ENCODE assay signal across 9 cellular contexts in genomic region chr2:263022-263738, GRCh38. TPM values are rescaled to one million over a fixed set of nuclear protein-coding genes. Genes with fewer than 3 reads are reported as not detected.
DNase-seq lines count a peak whose midpoint lies in the region; ATAC-seq and TF ChIP-seq lines count a peak whose summit lies in the region.
"Had no signal": no experiment of that assay in that cellular context is flagged by ENCODE, and none has a peak within 500 bp of the region (broad histone marks: within the 10 kb centered on the region; RNA-seq: fewer than 3 reads in every experiment).

No MANE protein-coding gene starts in this region.

- peak overlapping the region; percentile 77; the same call in 1 of the 2 replicates for H3K9ac ChIP-seq in DND-41 (ENCODE audit: low read depth, low read length)
- no peak overlapping the region for H3K9ac ChIP-seq in SU-DHL-6 (ENCODE audit: low read length)

- H3K4me1 Mint-ChIP-seq in progenitor cell of endocrine pancreas (ENCODE audit: low read depth), result peaks cover 46% of the 10 kb centered on the region

- peaks cover 11% of the 10 kb centered on the region for H3K36me3 ChIP-seq in DND-41 (ENCODE audit: insufficient read depth, low read length)
- peaks cover 2% of the 10 kb centered on the region; the same call in 1 of the 2 replicates for H3K36me3 ChIP-seq in SU-DHL-6 (ENCODE audit: low read length)

- H3K27me3 ChIP-seq in DND-41 (ENCODE audit: insufficient read depth, low read length, poor library complexity) (no peaks in the 10 kb centered on the region), SU-DHL-6 (ENCODE audit: low read length) (no peaks in the 10 kb centered on the region)

- H3K27ac Mint-ChIP-seq in progenitor cell of endocrine pancreas, result peak overlapping the region; percentile 94

- TF ChIP-seq POLR2A in GM18505 (IDR thresholded peaks at IDR 0.05; ENCODE audit: borderline replicate concordance, extremely low read depth, insufficient read depth, insufficient read length), result no peak

- H3K4me1 ChIP-seq in DND-41 (ENCODE audit: insufficient read depth, low read length), result peaks cover 39% of the 10 kb centered on the region

- H3K36me3 Mint-ChIP-seq in progenitor cell of endocrine pancreas (ENCODE audit: insufficient read depth), result peaks cover 10% of the 10 kb centered on the region

- peaks cover 4% of the 10 kb centered on the region for H3K9me3 Mint-ChIP-seq in progenitor cell of endocrine pancreas (ENCODE audit: low read depth)

- no peaks in the 10 kb centered on the region for H3K9me2 ChIP-seq in SU-DHL-6 (replicated peaks; ENCODE audit: insufficient read depth, low read length)

- DNase-seq in DND-41 (no peak), fibroblast of the aortic adventitia (ENCODE audit: low read depth) (no peak), progenitor cell of endocrine pancreas (ENCODE audit: low spot score, unreplicated experiment) (no peak), NCI-H128 (lab: John Stamatoyannopoulos, UW; ENCODE audit: unreplicated experiment) (no peak), cortex of kidney (lab: John Stamatoyannopoulos, UW) (no peak)
- DNase-seq: NCI-H1694 treated with DMSO at 0.1 percent for 48 hours had no signal

- peak overlapping the region; percentile 87 for H3K4me2 ChIP-seq in DND-41 (ENCODE audit: insufficient read depth, low read length)
- H3K4me2 ChIP-seq in SU-DHL-6 (ENCODE audit: low read depth, low read length, poor library complexity, severe bottlenecking), result peak overlapping the region; percentile 68

- no peak for TF ChIP-seq CTCF in DND-41 (IDR thresholded peaks at IDR 0.05; ENCODE audit: borderline replicate concordance, extremely low read depth, low read length, poor library complexity, severe bottlenecking)
- TF ChIP-seq CTCF in SU-DHL-6 (IDR thresholded peaks at IDR 0.05; ENCODE audit: insufficient read depth, low read length, poor library complexity, severe bottlenecking), result no peak
- TF ChIP-seq CTCF in fibroblast of the aortic adventitia (IDR thresholded peaks at IDR 0.05; ENCODE audit: insufficient read depth, low read length), result no peak
- no peak for TF ChIP-seq CTCF in progenitor cell of endocrine pancreas (IDR thresholded peaks at IDR 0.05; ENCODE audit: unreplicated experiment)

- no peak for ATAC-seq in DND-41 (ENCODE audit: insufficient read depth, low read depth)
- no peak for ATAC-seq in HG03520 (IDR thresholded peaks at IDR 0.05; ENCODE audit: unreplicated experiment)
- ATAC-seq in GM18505 (IDR thresholded peaks at IDR 0.05; ENCODE audit: unreplicated experiment), result no peak

- H3K4me3 ChIP-seq in DND-41 (ENCODE audit: low read depth in 1 of 2, low read length in 2 of 2) (peak overlapping the region in 1 of 2 experiments; percentile 90; a peak in 1 of 4 replicates), SU-DHL-6 (ENCODE audit: insufficient read depth, low read length, poor library complexity, severe bottlenecking) (no peak overlapping the region), fibroblast of the aortic adventitia (ENCODE audit: low read depth, low read length) (peak overlapping the region; percentile 98)

- H3K79me2 ChIP-seq in DND-41 (ENCODE audit: insufficient read depth, low read length) (peaks cover 48% of the 10 kb centered on the region), SU-DHL-6 (ENCODE audit: insufficient read depth, low read length) (peaks cover 33% of the 10 kb centered on the region)

- H4K20me1 ChIP-seq in DND-41 (ENCODE audit: insufficient read depth, low read length) (peaks cover 24% of the 10 kb centered on the region), SU-DHL-6 (ENCODE audit: low read depth, low read length) (peaks cover 14% of the 10 kb centered on the region; the same call in 1 of the 2 replicates)

- H2AFZ ChIP-seq in DND-41 (ENCODE audit: low read depth, low read length) (no peak overlapping the region), SU-DHL-6 (ENCODE audit: low read depth, low read length, severe bottlenecking) (peak overlapping the region; percentile 62)

- H3F3A ChIP-seq in SU-DHL-6 (ENCODE audit: insufficient read depth), result peaks cover 17% of the 10 kb centered on the region

- H3K27me3 Mint-ChIP-seq in progenitor cell of endocrine pancreas, result no peaks in the 10 kb centered on the region

- H3K4me3 Mint-ChIP-seq in progenitor cell of endocrine pancreas (ENCODE audit: low read depth), result peak overlapping the region; percentile 94

- H3K27ac ChIP-seq in DND-41 (ENCODE audit: low read length), result no peak overlapping the region
- H3K27ac ChIP-seq in SU-DHL-6 (ENCODE audit: low read depth, low read length), result no peak overlapping the region

- no peaks in the 10 kb centered on the region for H3K9me3 ChIP-seq in DND-41 (ENCODE audit: insufficient read depth, low read length, severe bottlenecking)
- peaks cover 3% of the 10 kb centered on the region; the same call in 1 of the 2 replicates for H3K9me3 ChIP-seq in SU-DHL-6 (ENCODE audit: insufficient read depth, low read length)

RNA-seq across cellular contexts. Expression of gene SH3YL1, which starts 0.7 kb away (rescaled TPM):
- total RNA-seq in fibroblast of the aortic adventitia (ENCODE audit: low replicate concordance), result 51.2 and 123 TPM in 2 replicates
- total RNA-seq in progenitor cell of endocrine pancreas, result 120 and 129 TPM in 2 replicates

RNA-seq across cellular contexts. Expression of gene ACP1, which starts 1.6 kb away (rescaled TPM):
- total RNA-seq in fibroblast of the aortic adventitia (ENCODE audit: low replicate concordance), result 62.1 and 88.3 TPM in 2 replicates
- 111 and 118 TPM in 2 replicates for total RNA-seq in progenitor cell of endocrine pancreas

RNA-seq across cellular contexts. Expression of gene ALKAL2, which starts 24.7 kb away (rescaled TPM):
- 1.3 TPM in 1 of 2 replicates, not detected in the other for total RNA-seq in fibroblast of the aortic adventitia (ENCODE audit: low replicate concordance)
- total RNA-seq in progenitor cell of endocrine pancreas, result 0.22 and 0.42 TPM in 2 replicates
